ENCODE assay signal across 8 cellular contexts in genomic region chr9:297104-297794, GRCh38.
DNase-seq lines count a peak whose midpoint lies in the region; ATAC-seq and TF ChIP-seq lines count a peak whose summit lies in the region.
"Had no signal": no experiment of that assay in that cellular context is flagged by ENCODE, and none has a peak within 500 bp of the region (broad histone marks: within the 10 kb centered on the region; RNA-seq: fewer than 3 reads in every experiment).

No MANE protein-coding gene starts in this region.

- H3K36me3 ChIP-seq in breast epithelium, result no peaks in the 10 kb centered on the region

- peak overlapping the region; percentile 65 to 77 for H3K27ac ChIP-seq in breast epithelium
- H3K27ac ChIP-seq: SK-N-MC had no signal

- peak; percentile 97 for ATAC-seq in GM18861 (IDR thresholded peaks at IDR 0.05; ENCODE audit: unreplicated experiment)

- TF ChIP-seq POLR2A in breast epithelium (IDR thresholded peaks at IDR 0.05), result no peak

- peak; percentile 57 for DNase-seq in H4 (ENCODE audit: low spot score)
- peak; percentile 67 to 79 for DNase-seq in Kasumi-1 (lab: John Stamatoyannopoulos, UW)
- DNase-seq in breast epithelium (ENCODE audit: low spot score in 2 of 2), result peak; percentile 63 to 82
- peak; percentile 67 for DNase-seq in renal cortical epithelial cell (ENCODE audit: low read depth)
- no peak for DNase-seq in NCI-H2171 treated with DMSO at 0.1 percent for 48 hours (lab: John Stamatoyannopoulos, UW)
- DNase-seq in NCI-H2171 (lab: John Stamatoyannopoulos, UW), result no peak

- intact Hi-C loops in breast epithelium (cut with DNase I; ENCODE audit: low total_unique reads), result no loop called here

- TF ChIP-seq CTCF in breast epithelium (IDR thresholded peaks at IDR 0.05), result no peak

- no peak overlapping the region for H3K4me3 ChIP-seq in breast epithelium
- H3K4me3 ChIP-seq: SK-N-MC had no signal

- H3K9me3 ChIP-seq in breast epithelium, result no peaks in the 10 kb centered on the region

- H3K27me3 ChIP-seq in breast epithelium, result no peaks in the 10 kb centered on the region

- H3K4me1 ChIP-seq in breast epithelium, result peaks cover 0 to 11% of the 10 kb centered on the region in 2 donors

Comparison
In these comparisons a context has a peak if more than half of its experiments do, and no peak if none do; other contexts are left out.
1. DNase-seq: peak in H4 (single experiment), Kasumi-1 (2 of 2), breast epithelium (2 of 2) and renal cortical epithelial cell (single experiment); none in NCI-H2171 treated with DMSO at 0.1 percent for 48 hours (single experiment) and NCI-H2171 (single experiment).